28 cellular contexts compared by ENCODE assay signal in the genomic region with DNA sequence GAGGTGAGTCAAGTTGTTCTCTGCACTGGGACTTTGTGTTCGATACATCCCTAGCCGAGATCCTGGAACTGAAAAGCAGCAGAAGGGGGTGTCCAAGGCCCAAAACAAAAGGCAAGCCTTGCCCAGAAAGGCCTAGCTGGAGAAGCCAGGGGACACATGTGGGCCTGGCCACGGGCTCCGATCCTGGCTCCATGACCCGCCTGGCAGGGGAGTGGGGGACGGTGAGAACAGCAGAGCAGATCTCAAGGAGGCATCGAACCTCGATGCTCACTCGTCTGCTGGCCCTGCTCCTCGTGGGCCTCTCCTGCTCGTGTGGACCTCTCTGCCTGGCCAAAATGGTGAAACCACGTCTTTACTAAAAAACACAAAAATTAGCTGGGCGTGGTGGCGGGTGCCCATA. TPM values are rescaled to one million over a fixed set of nuclear protein-coding genes. Genes with fewer than 3 reads are reported as not detected.
"Had no signal": no experiment of that assay in that cellular context is flagged by ENCODE, and none has a peak within 500 bp of the region (broad histone marks: within the 10 kb centered on the region; RNA-seq: fewer than 3 reads in every experiment).

No MANE protein-coding gene starts in this region.

- H3K9me3 Mint-ChIP-seq: activated naive CD4-positive, alpha-beta T cell treated with anti-CD3 and anti-CD28 coated beads, Interleukin-2, amount 50 U/mL, for 24 hours had no signal

- H3K4me3 Mint-ChIP-seq: activated CD4-positive, alpha-beta T cell treated with anti-CD3 and anti-CD28 coated beads for 36 hours; activated CD8-positive, alpha-beta T cell treated with anti-CD3 and anti-CD28 coated beads, Interleukin-2, amount 10 ng/mL, durations not matched to agents 7 days and 5 days; activated naive CD4-positive, alpha-beta T cell treated with anti-CD3 and anti-CD28 coated beads, Interleukin-2, amount 50 U/mL, for 24 hours had no signal

- H3K4me1 Mint-ChIP-seq: activated CD4-positive, alpha-beta T cell treated with anti-CD3 and anti-CD28 coated beads for 36 hours had no signal

- H3K27ac ChIP-seq: body of pancreas, SJCRH30, VCaP had no signal

- H3K4me3 ChIP-seq: body of pancreas, SJCRH30 had no signal

- H3K27ac Mint-ChIP-seq: activated CD4-positive, alpha-beta T cell treated with anti-CD3 and anti-CD28 coated beads for 36 hours; activated CD8-positive, alpha-beta T cell treated with anti-CD3 and anti-CD28 coated beads, Interleukin-2, amount 10 ng/mL, durations not matched to agents 7 days and 5 days; activated naive CD4-positive, alpha-beta T cell treated with anti-CD3 and anti-CD28 coated beads, Interleukin-2, amount 50 U/mL, for 24 hours had no signal

- H3K9ac ChIP-seq: SK-N-SH had no signal

- H3K27me3 Mint-ChIP-seq: activated CD4-positive, alpha-beta T cell treated with anti-CD3 and anti-CD28 coated beads for 36 hours; activated naive CD4-positive, alpha-beta T cell treated with anti-CD3 and anti-CD28 coated beads, Interleukin-2, amount 50 U/mL, for 24 hours had no signal

- H3K27me3 ChIP-seq: body of pancreas, SJCRH30 had no signal

- H3K4me2 ChIP-seq: SK-N-SH had no signal

- FAIRE-seq: bronchial epithelial cell had no signal

- H3K9me2 ChIP-seq: SK-N-SH had no signal

- H3K9me3 ChIP-seq: body of pancreas, SJCRH30, SK-N-SH had no signal

- H3K4me1 ChIP-seq: body of pancreas, SJCRH30 had no signal

- DNase-seq: activated CD4-positive, alpha-beta T cell treated with anti-CD3 and anti-CD28 coated beads for 36 hours; activated CD4-positive, alpha-beta T cell treated with anti-CD3 and anti-CD28 coated beads, Interleukin-2, amount 50 U/mL, for 4 hours; activated CD4-positive, CD25-positive, alpha-beta regulatory T cell; activated CD8-positive, alpha-beta memory T cell treated with anti-CD3 and anti-CD28 coated beads, Interleukin-2, amount 50 U/mL, for 48 hours; activated CD8-positive, alpha-beta T cell treated with anti-CD3 and anti-CD28 coated beads, Interleukin-2, amount 10 ng/mL, durations not matched to agents 7 days and 5 days; activated naive CD4-positive, alpha-beta T cell; activated T-cell treated with anti-CD3 and anti-CD28 coated beads, Interleukin-2, amount 50 U/mL, for 1 hour; body of pancreas; IMR-90; KG1; NCI-H1092; NCI-H1417; NCI-H1930; NCI-H2171 treated with DMSO at 0.1 percent for 48 hours; NCI-H226; NCI-H526 treated with DMSO at 0.1 percent for 48 hours; NCI-H82; OCI-M1; RPMI8226; SJCRH30; SK-N-SH; T-helper 1 cell had no signal

RNA-seq across cellular contexts. Expression of a gene that starts 21.8 kb away (rescaled TPM):
- total RNA-seq: body of pancreas had no signal

RNA-seq across cellular contexts. Expression of a gene that starts 33.0 kb away (rescaled TPM):
- total RNA-seq: activated CD4-positive, alpha-beta T cell treated with anti-CD3 and anti-CD28 coated beads for 36 hours; body of pancreas; bronchial epithelial cell; MCF 10A; T-helper 2 cell treated with Interferon-gamma antibody and Interleukin-4, amounts not matched to agents 100 ng/mL and 5 ng/mL, for 36 hours had no signal
- polyA plus RNA-seq: aorta had no signal
